Comparison of ENCODE assay signal across 8 cellular contexts in the genomic region with DNA sequence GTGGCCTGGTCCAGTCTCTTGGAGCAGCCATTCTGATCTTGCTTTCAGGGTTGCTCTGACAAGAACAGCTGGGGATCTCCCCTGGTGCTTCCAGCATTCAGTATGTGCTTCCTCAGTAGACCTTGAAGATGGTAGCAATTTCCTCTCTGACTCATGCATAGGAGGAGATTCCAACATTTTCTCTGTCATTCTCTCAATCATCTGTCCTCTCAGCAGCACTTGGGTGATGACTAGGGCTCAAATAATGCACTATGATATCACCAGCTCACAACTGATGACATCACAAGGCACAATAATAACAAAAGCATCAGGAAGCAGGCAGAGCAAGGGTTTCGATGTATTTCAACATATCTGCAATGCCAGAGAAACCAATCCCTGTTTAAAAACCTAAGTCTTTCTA. TPM values are rescaled to one million over a fixed set of nuclear protein-coding genes. Genes with fewer than 3 reads are reported as not detected.
A peak's percentile ranks its signal among the peaks of the same experiment; 100 is the strongest.
DNase-seq lines count a peak whose midpoint lies in the region; ATAC-seq and TF ChIP-seq lines count a peak whose summit lies in the region.

No MANE protein-coding gene starts in this region.

- TF ChIP-seq POLR2A in NB4 (IDR thresholded peaks at IDR 0.05; ENCODE audit: extremely low read depth, insufficient read length) (no peak), erythroblast (IDR thresholded peaks at IDR 0.05; ENCODE audit: low read length) (no peak)

- TF ChIP-seq CTCF in NB4 (IDR thresholded peaks at IDR 0.05; ENCODE audit: low read depth, low read length) (no peak), fibroblast of villous mesenchyme (IDR thresholded peaks at IDR 0.05; ENCODE audit: insufficient read depth, low read depth, low read length) (no peak)

- DNase-seq in AML-193 (lab: John Stamatoyannopoulos, UW) (peak; percentile 17), NB4 (ENCODE audit: low read depth) (peak; percentile 15), fibroblast of villous mesenchyme (ENCODE audit: low read depth) (peak; percentile 79), NCI-H1436 (lab: John Stamatoyannopoulos, UW) (no peak), erythroblast (lab: John Stamatoyannopoulos, UW) (no peak)

- no peak overlapping the region for H3K4me3 ChIP-seq in NB4 (ENCODE audit: low read depth, low read length)
- H3K4me3 ChIP-seq in fibroblast of villous mesenchyme (ENCODE audit: low read depth, low read length) = no peak overlapping the region

- ATAC-seq in GM21528 (IDR thresholded peaks at IDR 0.05; ENCODE audit: low FRiP score, unreplicated experiment) (peak; percentile 48), HG02938 (IDR thresholded peaks at IDR 0.05; ENCODE audit: unreplicated experiment) (no peak), GM18517 (IDR thresholded peaks at IDR 0.05; ENCODE audit: unreplicated experiment) (no peak)

RNA-seq across cellular contexts. Expression of a gene that starts 52.7 kb away (rescaled TPM):
- total RNA-seq in fibroblast of villous mesenchyme = 108 and 126 TPM in 2 replicates

Comparison
In these comparisons a context has a peak if more than half of its experiments do, and no peak if none do; other contexts are left out.
1. DNase-seq: peak in AML-193 (2 of 2), NB4 (single experiment) and fibroblast of villous mesenchyme (single experiment); none in NCI-H1436 (single experiment) and erythroblast (0 of 2).